ENCODE assay signal across 17 cellular contexts in the genomic region with DNA sequence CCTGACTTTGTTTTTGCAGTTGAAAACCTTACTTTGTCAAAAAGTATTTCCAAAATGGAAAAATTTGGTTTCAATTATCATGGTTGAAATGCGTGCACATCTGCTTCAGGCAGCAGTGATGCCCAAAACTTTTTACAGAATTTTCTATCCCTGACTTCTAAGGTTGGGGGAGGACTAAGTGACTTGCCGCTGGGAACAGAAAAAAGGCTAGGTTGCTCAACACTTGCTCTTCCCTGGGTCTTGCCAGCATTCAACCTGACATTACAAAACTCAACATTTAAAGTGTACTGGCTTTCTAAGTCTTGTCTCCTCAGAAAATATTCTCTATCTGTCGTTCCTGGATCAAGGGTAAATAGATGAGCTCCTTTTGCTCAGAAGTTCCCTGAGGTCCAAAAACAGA. TPM values are rescaled to one million over a fixed set of nuclear protein-coding genes. Genes with fewer than 3 reads are reported as not detected.
DNase-seq lines count a peak whose midpoint lies in the region; ATAC-seq and TF ChIP-seq lines count a peak whose summit lies in the region.
"Had no signal": no experiment of that assay in that cellular context is flagged by ENCODE, and none has a peak within 500 bp of the region (broad histone marks: within the 10 kb centered on the region; RNA-seq: fewer than 3 reads in every experiment).

No MANE protein-coding gene starts in this region.

- H2BK120ac ChIP-seq in mesendoderm (ENCODE audit: low read depth, low read length): no peak overlapping the region

- no peaks in the 10 kb centered on the region for H3K79me2 ChIP-seq in mesendoderm (ENCODE audit: control insufficient read depth, insufficient read depth, low read length)
- H3K79me2 ChIP-seq in Karpas-422 (ENCODE audit: low read length): no peaks in the 10 kb centered on the region

- H3K36me3 ChIP-seq in right lobe of liver (no peaks in the 10 kb centered on the region), mesendoderm (ENCODE audit: control insufficient read depth, insufficient read depth, low read length) (no peaks in the 10 kb centered on the region), Karpas-422 (ENCODE audit: insufficient read depth, low read length) (no peaks in the 10 kb centered on the region)

- peak; percentile 29 to 61 (median 44) for ATAC-seq in right lobe of liver
- ATAC-seq: GM12878, HCT116, K562 had no signal

- H2AK5ac ChIP-seq in mesendoderm (ENCODE audit: low read length): no peak overlapping the region

- H3K4me2 ChIP-seq in mesendoderm (ENCODE audit: low read length) (no peak overlapping the region), Karpas-422 (ENCODE audit: low read depth, low read length, poor library complexity, severe bottlenecking) (no peak overlapping the region)

- no peak overlapping the region for H4K8ac ChIP-seq in mesendoderm (ENCODE audit: low read depth, low read length)

- no peak overlapping the region for H3K4ac ChIP-seq in mesendoderm (ENCODE audit: low read depth, low read length)

- no peaks in the 10 kb centered on the region for H4K20me1 ChIP-seq in Karpas-422 (ENCODE audit: insufficient read depth, low read depth, low read length)

- H3K9me3 ChIP-seq in right lobe of liver (no peaks in the 10 kb centered on the region), Karpas-422 (ENCODE audit: low read length) (no peaks in the 10 kb centered on the region)

- 28% methylated on average over 3 of the region's 3 CpGs for WGBS in right lobe of liver (ENCODE audit: insufficient coverage, low coverage, low lambda C conversion rate, missing lambda C conversion rate)
- WGBS in mesendoderm (ENCODE audit: extremely low coverage, insufficient coverage, low lambda C conversion rate): no CpG with 5 or more reads among the region's 3 CpGs

- H3K27me3 ChIP-seq in right lobe of liver (no peaks in the 10 kb centered on the region), mesendoderm (ENCODE audit: insufficient read depth, low read length, poor library complexity) (no peaks in the 10 kb centered on the region), Karpas-422 (ENCODE audit: low read length) (no peaks in the 10 kb centered on the region)

- H4K5ac ChIP-seq in mesendoderm (ENCODE audit: low read length): no peak overlapping the region

- H2AFZ ChIP-seq in Karpas-422 (ENCODE audit: low read length): no peak overlapping the region

- H2BK15ac ChIP-seq in mesendoderm (replicated peaks; ENCODE audit: low read depth): no peak overlapping the region

- H3K9me2 ChIP-seq in Karpas-422 (replicated peaks; ENCODE audit: insufficient read depth, low read length): no peaks in the 10 kb centered on the region

- H2BK5ac ChIP-seq in mesendoderm (ENCODE audit: low read length): no peak overlapping the region

- H3K4me1 ChIP-seq in right lobe of liver (peaks cover 0 to 51% (median 4%) of the 10 kb centered on the region in 4 donors), mesendoderm (ENCODE audit: control insufficient read depth, low read depth, low read length) (peaks cover 6% of the 10 kb centered on the region), Karpas-422 (ENCODE audit: low read length) (no peaks in the 10 kb centered on the region)

- H3K79me1 ChIP-seq in mesendoderm (ENCODE audit: low read length): no peaks in the 10 kb centered on the region

- no peak overlapping the region for H3K23ac ChIP-seq in mesendoderm (ENCODE audit: low read length)

- H3K4me3 ChIP-seq in right lobe of liver: no peak overlapping the region
- no peak overlapping the region for H3K4me3 ChIP-seq in mesendoderm (ENCODE audit: low read length)
- H3K4me3 ChIP-seq in coronary artery: no peak overlapping the region
- no peak overlapping the region for H3K4me3 ChIP-seq in Karpas-422 (ENCODE audit: low read length)
- H3K4me3 ChIP-seq: K562 had no signal

- no peak for TF ChIP-seq CTCF in right lobe of liver (IDR thresholded peaks at IDR 0.05)
- no peak for TF ChIP-seq CTCF in coronary artery (IDR thresholded peaks at IDR 0.05)

- H3K27ac ChIP-seq in right lobe of liver: peak overlapping the region in 1 of 3 donors; percentile 41
- no peak overlapping the region for H3K27ac ChIP-seq in mesendoderm (ENCODE audit: low read depth, low read length)
- H3K27ac ChIP-seq in coronary artery: no peak overlapping the region
- no peak overlapping the region for H3K27ac ChIP-seq in Karpas-422 (ENCODE audit: low read length)

- H3K56ac ChIP-seq in mesendoderm (ENCODE audit: low read length): no peak overlapping the region

- peak; percentile 21 for DNase-seq in AG08395 (ENCODE audit: low spot score)
- DNase-seq in EH (ENCODE audit: low read depth): peak; percentile 43
- peak; percentile 39 for DNase-seq in amniotic epithelial cell (ENCODE audit: low read depth)
- no peak for DNase-seq in right lobe of liver
- no peak for DNase-seq in mesendoderm
- DNase-seq in coronary artery (ENCODE audit: low spot score): no peak
- no peak for DNase-seq in Karpas-422
- DNase-seq: Calu3; CD4-positive, alpha-beta memory T cell; DMS79; NCI-H1092; NCI-H2081 treated with DMSO at 0.1 percent for 48 hours; NCI-H510A treated with DMSO at 0.1 percent for 48 hours; NCI-H82 had no signal

- no peak for TF ChIP-seq POLR2A in right lobe of liver (IDR thresholded peaks at IDR 0.05)

- intact Hi-C loops in right lobe of liver (cut with DNase I): loop anchor here in 1 of 2 donors (5.0 kb wide), 1 partner anchor 64 kb away; no protein-coding TSS in a partner anchor

- H3K9ac ChIP-seq in mesendoderm (ENCODE audit: low read length) (no peak overlapping the region), Karpas-422 (ENCODE audit: low read length) (no peak overlapping the region)

- H3K18ac ChIP-seq in mesendoderm (ENCODE audit: low read length): no peak overlapping the region

RNA-seq across cellular contexts. Expression of a gene that starts 4.7 kb away (rescaled TPM):
- total RNA-seq in right lobe of liver: 1 to 10 TPM; 1.9 to 8.5 (median 3.3) TPM
- polyA plus RNA-seq in mesendoderm (2013, experiment 1 of 2): 2.2 TPM
- polyA plus RNA-seq in mesendoderm (2013, experiment 2 of 2): 2.1 TPM
- total RNA-seq in Karpas-422 (2014; rRNA removed; shearing (Covaris generic); ENCODE audit: low replicate concordance): 0.36 and 0.67 TPM in 2 replicates

RNA-seq across cellular contexts. Expression of a gene that starts 23.0 kb away (rescaled TPM):
- total RNA-seq in right lobe of liver: 1 to 10 TPM; 3.6 to 9.8 (median 8.1) TPM
- polyA plus RNA-seq in mesendoderm (2013, experiment 1 of 2): 60.8 TPM
- polyA plus RNA-seq in mesendoderm (2013, experiment 2 of 2): 60.2 TPM
- total RNA-seq in Karpas-422 (2014; rRNA removed; shearing (Covaris generic); ENCODE audit: low replicate concordance): 6.7 and 10.5 TPM in 2 replicates

Comparison
In these comparisons a context has a peak if more than half of its experiments do, and no peak if none do; other contexts are left out.
1. DNase-seq: peak in AG08395 (single experiment), EH (single experiment) and amniotic epithelial cell (single experiment); none in right lobe of liver (0 of 3), mesendoderm (single experiment), coronary artery (single experiment) and Karpas-422 (single experiment).